In genomic region chr2:105103481-105103880, GRCh38 we compare ENCODE assay signal across 17 cellular contexts.
DNase-seq lines count a peak whose midpoint lies in the region; ATAC-seq and TF ChIP-seq lines count a peak whose summit lies in the region.
"Had no signal": no experiment of that assay in that cellular context is flagged by ENCODE, and none has a peak within 500 bp of the region (broad histone marks: within the 10 kb centered on the region; RNA-seq: fewer than 3 reads in every experiment).

No MANE protein-coding gene starts in this region.

- H2AFZ ChIP-seq in PC-3 (ENCODE audit: low read length) = 0 out of 2 replicates have a peak overlapping the region, but pooled peaks have one; percentile 24

- ATAC-seq in PC-3 = no peak
- ATAC-seq: stimulated activated naive B cell treated with anti-CD40 and anti-IgM and Interleukin-4, amounts not matched to agents 10 μg/mL and 1 μg/mL and 100 μg/mL, for 72 hours had no signal

- no peaks in the 10 kb centered on the region for H3F3A ChIP-seq in PC-3 (ENCODE audit: low read length, unreplicated experiment)

- H3K79me2 ChIP-seq in PC-3 (ENCODE audit: low read length) = no peaks in the 10 kb centered on the region

- DNase-seq in NCI-H2171 treated with DMSO at 0.1 percent for 48 hours (lab: John Stamatoyannopoulos, UW) = peak; percentile 34
- DNase-seq in NCI-H2171 (lab: John Stamatoyannopoulos, UW) = no peak
- DNase-seq in PC-3 = no peak
- no peak for DNase-seq in DMS153 (lab: John Stamatoyannopoulos, UW)
- no peak for DNase-seq in cerebellar cortex (ENCODE audit: low spot score)
- DNase-seq in KG1 (lab: John Stamatoyannopoulos, UW) = no peak
- DNase-seq: activated CD4-positive, alpha-beta T cell treated with anti-CD3 and anti-CD28 coated beads for 1 hour; gastrocnemius medialis; GDM1; stimulated activated CD4-positive, alpha-beta T cell treated with anti-CD3 and anti-CD28 coated beads, Interleukin-15, amount 100 ng/mL, for 24 hours; stimulated activated naive B cell treated with anti-CD40 and anti-IgM and Interleukin-4, amounts not matched to agents 10 μg/mL and 1 μg/mL and 100 μg/mL, for 72 hours; T-helper 9 cell; transverse colon had no signal

- H3K9me3 ChIP-seq in PC-3 (ENCODE audit: low read length) (no peaks in the 10 kb centered on the region), iPS-15b (ENCODE audit: control insufficient read depth, insufficient read depth, low read length) (no peaks in the 10 kb centered on the region), skeletal muscle satellite cell (replicated peaks; ENCODE audit: low read length) (no peaks in the 10 kb centered on the region)
- H3K9me3 ChIP-seq: BLaER1, gastrocnemius medialis, MG63, transverse colon had no signal

- H3K36me3 ChIP-seq in PC-3 (ENCODE audit: low read depth, low read length) (0 out of 2 replicates have a peak, but pooled peaks cover 6% of the 10 kb centered on the region), iPS-15b (ENCODE audit: control insufficient read depth, insufficient read depth, low read length) (peaks cover 6% of the 10 kb centered on the region), skeletal muscle satellite cell (ENCODE audit: insufficient read depth, low read length) (no peaks in the 10 kb centered on the region)
- H3K36me3 ChIP-seq: MG63 had no signal

- CTCF ChIA-PET in PC-3 (lab: Charles Lee) = interaction anchor here (0.6 kb wide), 1 partner anchor 20 kb away, joined by 4 read pairs; no protein-coding TSS in a partner anchor

- peaks cover 25% of the 10 kb centered on the region for H3K4me1 ChIP-seq in PC-3 (ENCODE audit: insufficient read depth, low read length)
- peaks cover 11% of the 10 kb centered on the region for H3K4me1 ChIP-seq in iPS-15b (ENCODE audit: control insufficient read depth, insufficient read depth, low read length)
- peaks cover 11% of the 10 kb centered on the region for H3K4me1 ChIP-seq in skeletal muscle satellite cell (ENCODE audit: control insufficient read depth, insufficient read depth, low read length)
- H3K4me1 ChIP-seq: BLaER1, transverse colon had no signal

- intact Hi-C loops in PC-3 (cut with micrococcal nuclease) = no loop called here

- POLR2A ChIA-PET in PC-3 (lab: Charles Lee; ENCODE audit: unreplicated experiment) = interaction anchor here (0.6 kb wide), 1 partner anchor 578 kb away, joined by 10 read pairs; no protein-coding TSS in a partner anchor

- H3K4me2 ChIP-seq in PC-3 (ENCODE audit: low read length) (no peak overlapping the region), skeletal muscle satellite cell (ENCODE audit: low read length) (peak overlapping the region; percentile 39)
- H3K4me2 ChIP-seq: BLaER1 had no signal

- H3K9ac ChIP-seq in PC-3 (ENCODE audit: low read length) = no peak overlapping the region
- H3K9ac ChIP-seq in iPS-15b (ENCODE audit: low read depth, low read length) = no peak overlapping the region
- H3K9ac ChIP-seq in skeletal muscle satellite cell (ENCODE audit: low read depth, low read length) = no peak overlapping the region
- H3K9ac ChIP-seq: BLaER1 had no signal

- H4K20me1 ChIP-seq in PC-3 (ENCODE audit: low read length) = no peaks in the 10 kb centered on the region
- H4K20me1 ChIP-seq: BLaER1 had no signal

- 0 out of 2 replicates have a peak overlapping the region, but pooled peaks have one; percentile 0 for H3K27ac ChIP-seq in PC-3 (ENCODE audit: low read length)
- H3K27ac ChIP-seq: BLaER1, gastrocnemius medialis, transverse colon had no signal

- no peaks in the 10 kb centered on the region for H3K9me2 ChIP-seq in PC-3 (replicated peaks; ENCODE audit: low read length)

- H3K4me3 ChIP-seq in PC-3 (ENCODE audit: low read length) = no peak overlapping the region
- peak overlapping the region; percentile 30 for H3K4me3 ChIP-seq in iPS-15b (ENCODE audit: low read depth, low read length)
- no peak overlapping the region for H3K4me3 ChIP-seq in skeletal muscle satellite cell (ENCODE audit: low read length)
- H3K4me3 ChIP-seq: BLaER1, gastrocnemius medialis, MG63, transverse colon had no signal

- no TSS peak for BruUV-seq in PC-3 (replicated peaks; lab: Mats Ljungman, UMichigan)

- TF ChIP-seq CTCF in PC-3 (conservative IDR thresholded peaks at IDR 0.05; ENCODE audit: low read depth, low read length) = no peak

- no peaks in the 10 kb centered on the region for H3K27me3 ChIP-seq in PC-3 (ENCODE audit: low read length)
- H3K27me3 ChIP-seq in iPS-15b (ENCODE audit: control insufficient read depth, insufficient read depth, low read length) = no peaks in the 10 kb centered on the region
- no peaks in the 10 kb centered on the region for H3K27me3 ChIP-seq in skeletal muscle satellite cell (ENCODE audit: control insufficient read depth, insufficient read depth, low read length)
- H3K27me3 ChIP-seq: BLaER1, gastrocnemius medialis, MG63, transverse colon had no signal
